Comparison of ENCODE assay signal across 12 cellular contexts in genomic region chr1:35595684-35596083, GRCh38.
"Had no signal": no experiment of that assay in that cellular context is flagged by ENCODE, and none has a peak within 500 bp of the region (broad histone marks: within the 10 kb centered on the region; RNA-seq: fewer than 3 reads in every experiment).

No MANE protein-coding gene starts in this region.

- H3K27ac ChIP-seq: thoracic aorta had no signal

- H3K4me3 Mint-ChIP-seq: naive thymus-derived CD8-positive, alpha-beta T cell had no signal

- H3K9me3 ChIP-seq: thoracic aorta had no signal

- H3K36me3 Mint-ChIP-seq: activated naive CD4-positive, alpha-beta T cell treated with anti-CD3 and anti-CD28 coated beads, Interleukin-2, amount 50 U/mL, for 72 hours had no signal

- H3K4me3 ChIP-seq: smooth muscle cell, thoracic aorta had no signal

- H3K27me3 Mint-ChIP-seq: naive thymus-derived CD8-positive, alpha-beta T cell had no signal

- H3K36me3 ChIP-seq: thoracic aorta had no signal

- ATAC-seq: activated naive CD4-positive, alpha-beta T cell treated with anti-CD3 and anti-CD28 coated beads, Interleukin-2, amount 50 U/mL, for 72 hours; naive thymus-derived CD8-positive, alpha-beta T cell; right cardiac atrium had no signal

- DNase-seq: activated CD4-positive, alpha-beta T cell treated with anti-CD3 and anti-CD28 coated beads, Interleukin-2, amount 50 U/mL, for 48 hours; activated CD4-positive, CD25-positive, alpha-beta regulatory T cell treated with anti-CD3 and anti-CD28 coated beads, Interleukin-2, amount 50 U/mL, for 72 hours; activated gamma-delta T cell; activated T-cell treated with anti-CD3 and anti-CD28 coated beads, Interleukin-2, amount 50 U/mL, for 48 hours; kidney; mesenchymal stem cell; naive thymus-derived CD8-positive, alpha-beta T cell; nucleus accumbens; right cardiac atrium had no signal

- H3K4me2 ChIP-seq: smooth muscle cell had no signal

- H3K9me3 Mint-ChIP-seq: activated naive CD4-positive, alpha-beta T cell treated with anti-CD3 and anti-CD28 coated beads, Interleukin-2, amount 50 U/mL, for 72 hours; naive thymus-derived CD8-positive, alpha-beta T cell had no signal
